ENCODE assay signal across 10 cellular contexts in genomic region chr3:122941233-122942206, GRCh38.
DNase-seq lines count a peak whose midpoint lies in the region; ATAC-seq and TF ChIP-seq lines count a peak whose summit lies in the region.
"Had no signal": no experiment of that assay in that cellular context is flagged by ENCODE, and none has a peak within 500 bp of the region (broad histone marks: within the 10 kb centered on the region; RNA-seq: fewer than 3 reads in every experiment).

No MANE protein-coding gene starts in this region.

- no peak overlapping the region for H3K4me3 Mint-ChIP-seq in activated naive CD8-positive, alpha-beta T cell treated with anti-CD3 and anti-CD28 coated beads, Interleukin-2, amount 10 ng/mL, durations not matched to agents 7 days and 5 days
- no peak overlapping the region for H3K4me3 Mint-ChIP-seq in activated naive CD8-positive, alpha-beta T cell treated with anti-CD3 and anti-CD28 coated beads for 36 hours

- H3K4me2 ChIP-seq in PC-9, result no peak overlapping the region
- H3K4me2 ChIP-seq: BLaER1 had no signal

- TF ChIP-seq CTCF in PC-9 (conservative IDR thresholded peaks at IDR 0.05) (peak; percentile 69), epithelial cell of proximal tubule (conservative IDR thresholded peaks at IDR 0.05; ENCODE audit: low read depth, low read length) (peak; percentile 64), thoracic aorta (IDR thresholded peaks at IDR 0.05) (peak; percentile 12)

- H3K27me3 ChIP-seq in PC-9 (ENCODE audit: insufficient read depth, low read depth) (no peaks in the 10 kb centered on the region), thoracic aorta (replicated peaks; ENCODE audit: insufficient read depth) (no peaks in the 10 kb centered on the region)
- H3K27me3 ChIP-seq: BLaER1 had no signal

- H3K9me2 ChIP-seq in PC-9 (ENCODE audit: insufficient read depth), result no peaks in the 10 kb centered on the region

- POLR2A ChIA-PET in activated naive CD8-positive, alpha-beta T cell treated with anti-CD3 and anti-CD28 coated beads, Interleukin-2, amount 10 ng/mL, durations not matched to agents 7 days and 5 days (lab: Charles Lee), result interaction anchor here (0.7 kb wide), 1 partner anchor 23 kb away, joined by 4 read pairs; no protein-coding TSS in a partner anchor
- POLR2A ChIA-PET in PC-9 (lab: Charles Lee; ENCODE audit: unreplicated experiment), result no interaction called here

- CTCF ChIA-PET in PC-9 (lab: Charles Lee), result interaction anchor here (0.6 to 1.2 kb wide), 4 partner anchors 48 to 499 kb away, joined by 3 to 11 read pairs (median 4); no protein-coding TSS in a partner anchor

- peaks cover 18% of the 10 kb centered on the region for H3K27me3 Mint-ChIP-seq in activated naive CD8-positive, alpha-beta T cell treated with anti-CD3 and anti-CD28 coated beads, Interleukin-2, amount 10 ng/mL, durations not matched to agents 7 days and 5 days
- H3K27me3 Mint-ChIP-seq in activated naive CD8-positive, alpha-beta T cell treated with anti-CD3 and anti-CD28 coated beads for 36 hours, result peaks cover 4% of the 10 kb centered on the region

- BruUV-seq in PC-9 (replicated peaks; lab: Mats Ljungman, UMichigan), result no TSS peak

- H4K20me1 ChIP-seq in PC-9 (ENCODE audit: insufficient read depth), result no peaks in the 10 kb centered on the region

- H3K27ac ChIP-seq in PC-9 (no peak overlapping the region), thoracic aorta (no peak overlapping the region)
- H3K27ac ChIP-seq: BLaER1 had no signal

- no peaks in the 10 kb centered on the region for H3K36me3 Mint-ChIP-seq in activated naive CD8-positive, alpha-beta T cell treated with anti-CD3 and anti-CD28 coated beads, Interleukin-2, amount 10 ng/mL, durations not matched to agents 7 days and 5 days
- no peaks in the 10 kb centered on the region for H3K36me3 Mint-ChIP-seq in activated naive CD8-positive, alpha-beta T cell treated with anti-CD3 and anti-CD28 coated beads for 36 hours

- H3K27ac Mint-ChIP-seq in activated naive CD8-positive, alpha-beta T cell treated with anti-CD3 and anti-CD28 coated beads, Interleukin-2, amount 10 ng/mL, durations not matched to agents 7 days and 5 days, result no peak overlapping the region
- no peak overlapping the region for H3K27ac Mint-ChIP-seq in activated naive CD8-positive, alpha-beta T cell treated with anti-CD3 and anti-CD28 coated beads for 36 hours

- H3K4me1 ChIP-seq in PC-9 (replicated peaks; ENCODE audit: insufficient read depth) (peaks cover 19% of the 10 kb centered on the region; the same call in 1 of the 2 replicates), thoracic aorta (ENCODE audit: control insufficient read depth in 1 of 2, low read depth in 2 of 2) (peaks cover 11 to 26% of the 10 kb centered on the region in 2 donors)

- no peaks in the 10 kb centered on the region for H3K9me3 Mint-ChIP-seq in activated naive CD8-positive, alpha-beta T cell treated with anti-CD3 and anti-CD28 coated beads, Interleukin-2, amount 10 ng/mL, durations not matched to agents 7 days and 5 days
- H3K9me3 Mint-ChIP-seq in activated naive CD8-positive, alpha-beta T cell treated with anti-CD3 and anti-CD28 coated beads for 36 hours, result no peaks in the 10 kb centered on the region

- ATAC-seq in activated naive CD8-positive, alpha-beta T cell treated with anti-CD3 and anti-CD28 coated beads, Interleukin-2, amount 10 ng/mL, durations not matched to agents 7 days and 5 days (ENCODE audit: low read depth), result peak; percentile 67
- ATAC-seq in thoracic aorta (ENCODE audit: insufficient number of reproducible peaks, low FRiP score, low read depth), result no peak
- no peak for ATAC-seq in HG03442 (IDR thresholded peaks at IDR 0.05; ENCODE audit: unreplicated experiment)

- DNase-seq in activated naive CD8-positive, alpha-beta T cell treated with anti-CD3 and anti-CD28 coated beads, Interleukin-2, amount 10 ng/mL, durations not matched to agents 7 days and 5 days, result no peak
- DNase-seq in activated naive CD8-positive, alpha-beta T cell treated with anti-CD3 and anti-CD28 coated beads for 36 hours, result no peak
- no peak for DNase-seq in PC-9
- DNase-seq in epithelial cell of proximal tubule (ENCODE audit: low read depth), result no peak
- no peak for DNase-seq in thoracic aorta (ENCODE audit: low spot score)
- DNase-seq in stimulated activated CD4-positive, alpha-beta T cell treated with anti-CD3 and anti-CD28 coated beads, Interleukin-2, amount 100 ng/mL, for 24 hours, result no peak
- DNase-seq in hepatic stellate cell (ENCODE audit: low spot score), result no peak
- DNase-seq: activated CD8-positive, alpha-beta memory T cell treated with anti-CD3 and anti-CD28 coated beads for 24 hours had no signal

- H3K4me3 ChIP-seq in PC-9 (no peak overlapping the region), epithelial cell of proximal tubule (ENCODE audit: low read depth, low read length) (no peak overlapping the region), thoracic aorta (no peak overlapping the region)
- H3K4me3 ChIP-seq: BLaER1 had no signal

- peaks cover 15% of the 10 kb centered on the region for H3K4me1 Mint-ChIP-seq in activated naive CD8-positive, alpha-beta T cell treated with anti-CD3 and anti-CD28 coated beads, Interleukin-2, amount 10 ng/mL, durations not matched to agents 7 days and 5 days
- H3K4me1 Mint-ChIP-seq in activated naive CD8-positive, alpha-beta T cell treated with anti-CD3 and anti-CD28 coated beads for 36 hours, result no peaks in the 10 kb centered on the region

- no peak overlapping the region for H2AFZ ChIP-seq in PC-9

- intact Hi-C loops in PC-9 (cut with micrococcal nuclease; ENCODE audit: unreplicated experiment), result loop anchor here (2.0 to 10.0 kb wide), 6 partner anchors 83 to 616 kb away; partner anchors contain the start of gene PARP14

- no peaks in the 10 kb centered on the region for H3K9me3 ChIP-seq in PC-9 (ENCODE audit: insufficient read depth, low read depth)
- H3K9me3 ChIP-seq in thoracic aorta, result no peaks in the 10 kb centered on the region
- H3K9me3 ChIP-seq: BLaER1 had no signal

- H3F3A ChIP-seq in PC-9 (ENCODE audit: insufficient read depth, low read depth), result peaks cover 5% of the 10 kb centered on the region; the same call in 1 of the 2 replicates

- H3K79me2 ChIP-seq in PC-9 (ENCODE audit: low read depth), result no peaks in the 10 kb centered on the region

- H3K36me3 ChIP-seq in PC-9 (ENCODE audit: low read depth) (no peaks in the 10 kb centered on the region), thoracic aorta (no peaks in the 10 kb centered on the region)
- H3K36me3 ChIP-seq: BLaER1 had no signal

Comparison
In these comparisons a context has a peak if more than half of its experiments do, and no peak if none do; other contexts are left out.
1. CTCF ChIP-seq: peak in every context shown above with its lines; median percentile 69 in PC-9; 64 in epithelial cell of proximal tubule; 12 in thoracic aorta.